16 cellular contexts compared by ENCODE assay signal in genomic region chr1:24424207-24424606, GRCh38. TPM values are rescaled to one million over a fixed set of nuclear protein-coding genes. Genes with fewer than 3 reads are reported as not detected.
DNase-seq lines count a peak whose midpoint lies in the region; ATAC-seq lines count a peak whose summit lies in the region.
"Had no signal": no experiment of that assay in that cellular context is flagged by ENCODE, and none has a peak within 500 bp of the region (broad histone marks: within the 10 kb centered on the region; RNA-seq: fewer than 3 reads in every experiment).

No MANE protein-coding gene starts in this region.

- peak; percentile 25 for DNase-seq in activated CD4-positive, alpha-beta T cell treated with anti-CD3 and anti-CD28 coated beads for 36 hours
- DNase-seq in activated CD4-positive, alpha-beta T cell treated with anti-CD3 and anti-CD28 coated beads, Interleukin-2, amount 50 U/mL, for 4 hours, result no peak
- DNase-seq in activated naive CD4-positive, alpha-beta T cell treated with anti-CD3 and anti-CD28 coated beads, Interleukin-2, amount 10 ng/mL, durations not matched to agents 7 days and 5 days, result no peak
- peak; percentile 23 for DNase-seq in activated naive CD8-positive, alpha-beta T cell treated with anti-CD3 and anti-CD28 coated beads, Interleukin-2, amount 50 U/mL, for 24 hours
- no peak for DNase-seq in stimulated activated naive B cell treated with anti-CD40 and anti-IgM and Interleukin-4, amounts not matched to agents 10 μg/mL and 1 μg/mL and 100 μg/mL, for 72 hours
- DNase-seq in D341Med (ENCODE audit: low spot score), result no peak
- no peak for DNase-seq in central memory CD4-positive, alpha-beta T cell
- DNase-seq: 8988T, COR-L47, DMS53, MG63, NCI-H1092 treated with DMSO at 0.1 percent for 48 hours, NCI-H1694, NCI-H345, NCI-H526 treated with DMSO at 0.1 percent for 48 hours had no signal

- CTCF ChIA-PET in activated CD4-positive, alpha-beta T cell treated with anti-CD3 and anti-CD28 coated beads for 36 hours (lab: Charles Lee), result interaction anchor here (0.6 to 2.6 kb wide), 9 partner anchors 8 to 461 kb away, joined by 3 to 15 read pairs (median 5); partner anchors contain the start of gene NIPAL3
- CTCF ChIA-PET in activated naive CD4-positive, alpha-beta T cell treated with anti-CD3 and anti-CD28 coated beads, Interleukin-2, amount 10 ng/mL, durations not matched to agents 7 days and 5 days (lab: Charles Lee), result interaction anchor here (0.8 to 1.3 kb wide), 2 partner anchors 9 to 32 kb away, joined by 3 to 8 read pairs; partner anchors contain the start of gene NIPAL3

- H3K4me3 Mint-ChIP-seq in activated CD4-positive, alpha-beta T cell treated with anti-CD3 and anti-CD28 coated beads for 36 hours, result no peak overlapping the region
- peak overlapping the region; percentile 34 for H3K4me3 Mint-ChIP-seq in activated naive CD4-positive, alpha-beta T cell treated with anti-CD3 and anti-CD28 coated beads, Interleukin-2, amount 50 U/mL, for 24 hours
- H3K4me3 Mint-ChIP-seq in activated naive CD4-positive, alpha-beta T cell treated with anti-CD3 and anti-CD28 coated beads, Interleukin-2, amount 10 ng/mL, durations not matched to agents 7 days and 5 days, result no peak overlapping the region
- no peak overlapping the region for H3K4me3 Mint-ChIP-seq in activated naive CD8-positive, alpha-beta T cell treated with anti-CD3 and anti-CD28 coated beads, Interleukin-2, amount 50 U/mL, for 24 hours
- no peak overlapping the region for H3K4me3 Mint-ChIP-seq in stimulated activated naive B cell treated with anti-CD40 and anti-IgM and Interleukin-4, amounts not matched to agents 10 μg/mL and 1 μg/mL and 100 μg/mL, for 72 hours

- H3K27me3 Mint-ChIP-seq in activated CD4-positive, alpha-beta T cell treated with anti-CD3 and anti-CD28 coated beads for 36 hours, result no peaks in the 10 kb centered on the region
- H3K27me3 Mint-ChIP-seq in activated naive CD4-positive, alpha-beta T cell treated with anti-CD3 and anti-CD28 coated beads, Interleukin-2, amount 50 U/mL, for 24 hours, result no peaks in the 10 kb centered on the region
- no peaks in the 10 kb centered on the region for H3K27me3 Mint-ChIP-seq in activated naive CD4-positive, alpha-beta T cell treated with anti-CD3 and anti-CD28 coated beads, Interleukin-2, amount 10 ng/mL, durations not matched to agents 7 days and 5 days
- no peaks in the 10 kb centered on the region for H3K27me3 Mint-ChIP-seq in activated naive CD8-positive, alpha-beta T cell treated with anti-CD3 and anti-CD28 coated beads, Interleukin-2, amount 50 U/mL, for 24 hours
- no peaks in the 10 kb centered on the region for H3K27me3 Mint-ChIP-seq in stimulated activated naive B cell treated with anti-CD40 and anti-IgM and Interleukin-4, amounts not matched to agents 10 μg/mL and 1 μg/mL and 100 μg/mL, for 72 hours

- ATAC-seq in activated CD4-positive, alpha-beta T cell treated with anti-CD3 and anti-CD28 coated beads for 36 hours, result peak; percentile 53
- ATAC-seq in activated naive CD8-positive, alpha-beta T cell treated with anti-CD3 and anti-CD28 coated beads, Interleukin-2, amount 50 U/mL, for 24 hours, result peak; percentile 83
- ATAC-seq in stimulated activated naive B cell treated with anti-CD40 and anti-IgM and Interleukin-4, amounts not matched to agents 10 μg/mL and 1 μg/mL and 100 μg/mL, for 72 hours (replicated peaks), result peak in 1 of 2 donors; percentile 29

- intact Hi-C loops in activated CD4-positive, alpha-beta T cell treated with anti-CD3 and anti-CD28 coated beads for 36 hours (cut with DNase I, micrococcal nuclease), result no loop called here

- peaks cover 61% of the 10 kb centered on the region for H3K4me1 Mint-ChIP-seq in activated CD4-positive, alpha-beta T cell treated with anti-CD3 and anti-CD28 coated beads for 36 hours
- H3K4me1 Mint-ChIP-seq in activated naive CD4-positive, alpha-beta T cell treated with anti-CD3 and anti-CD28 coated beads, Interleukin-2, amount 50 U/mL, for 24 hours, result peaks cover 95% of the 10 kb centered on the region
- H3K4me1 Mint-ChIP-seq in activated naive CD4-positive, alpha-beta T cell treated with anti-CD3 and anti-CD28 coated beads, Interleukin-2, amount 10 ng/mL, durations not matched to agents 7 days and 5 days, result peaks cover 47% of the 10 kb centered on the region
- H3K4me1 Mint-ChIP-seq in activated naive CD8-positive, alpha-beta T cell treated with anti-CD3 and anti-CD28 coated beads, Interleukin-2, amount 50 U/mL, for 24 hours, result peaks cover 64% of the 10 kb centered on the region
- peaks cover 11 to 22% of the 10 kb centered on the region in 2 donors for H3K4me1 Mint-ChIP-seq in stimulated activated naive B cell treated with anti-CD40 and anti-IgM and Interleukin-4, amounts not matched to agents 10 μg/mL and 1 μg/mL and 100 μg/mL, for 72 hours

- H3K9me3 Mint-ChIP-seq in activated CD4-positive, alpha-beta T cell treated with anti-CD3 and anti-CD28 coated beads for 36 hours (ENCODE audit: low read depth), result no peaks in the 10 kb centered on the region
- no peaks in the 10 kb centered on the region for H3K9me3 Mint-ChIP-seq in activated naive CD4-positive, alpha-beta T cell treated with anti-CD3 and anti-CD28 coated beads, Interleukin-2, amount 50 U/mL, for 24 hours
- H3K9me3 Mint-ChIP-seq in activated naive CD4-positive, alpha-beta T cell treated with anti-CD3 and anti-CD28 coated beads, Interleukin-2, amount 10 ng/mL, durations not matched to agents 7 days and 5 days, result no peaks in the 10 kb centered on the region
- no peaks in the 10 kb centered on the region for H3K9me3 Mint-ChIP-seq in activated naive CD8-positive, alpha-beta T cell treated with anti-CD3 and anti-CD28 coated beads, Interleukin-2, amount 50 U/mL, for 24 hours
- no peaks in the 10 kb centered on the region for H3K9me3 Mint-ChIP-seq in stimulated activated naive B cell treated with anti-CD40 and anti-IgM and Interleukin-4, amounts not matched to agents 10 μg/mL and 1 μg/mL and 100 μg/mL, for 72 hours

- POLR2A ChIA-PET in activated CD4-positive, alpha-beta T cell treated with anti-CD3 and anti-CD28 coated beads for 36 hours (lab: Charles Lee), result no interaction called here

- peak overlapping the region; percentile 67 for H3K27ac Mint-ChIP-seq in activated CD4-positive, alpha-beta T cell treated with anti-CD3 and anti-CD28 coated beads for 36 hours
- H3K27ac Mint-ChIP-seq in activated naive CD4-positive, alpha-beta T cell treated with anti-CD3 and anti-CD28 coated beads, Interleukin-2, amount 50 U/mL, for 24 hours, result peak overlapping the region; percentile 83
- no peak overlapping the region for H3K27ac Mint-ChIP-seq in activated naive CD4-positive, alpha-beta T cell treated with anti-CD3 and anti-CD28 coated beads, Interleukin-2, amount 10 ng/mL, durations not matched to agents 7 days and 5 days
- H3K27ac Mint-ChIP-seq in activated naive CD8-positive, alpha-beta T cell treated with anti-CD3 and anti-CD28 coated beads, Interleukin-2, amount 50 U/mL, for 24 hours, result peak overlapping the region; percentile 88
- H3K27ac Mint-ChIP-seq in stimulated activated naive B cell treated with anti-CD40 and anti-IgM and Interleukin-4, amounts not matched to agents 10 μg/mL and 1 μg/mL and 100 μg/mL, for 72 hours, result peak overlapping the region; percentile 4

- H3K36me3 Mint-ChIP-seq in activated CD4-positive, alpha-beta T cell treated with anti-CD3 and anti-CD28 coated beads for 36 hours (ENCODE audit: low read depth), result peaks cover 56% of the 10 kb centered on the region
- H3K36me3 Mint-ChIP-seq in activated naive CD4-positive, alpha-beta T cell treated with anti-CD3 and anti-CD28 coated beads, Interleukin-2, amount 50 U/mL, for 24 hours, result peaks cover 26% of the 10 kb centered on the region
- H3K36me3 Mint-ChIP-seq in activated naive CD4-positive, alpha-beta T cell treated with anti-CD3 and anti-CD28 coated beads, Interleukin-2, amount 10 ng/mL, durations not matched to agents 7 days and 5 days, result peaks cover 84% of the 10 kb centered on the region
- H3K36me3 Mint-ChIP-seq in activated naive CD8-positive, alpha-beta T cell treated with anti-CD3 and anti-CD28 coated beads, Interleukin-2, amount 50 U/mL, for 24 hours (ENCODE audit: low read depth), result peaks cover 56% of the 10 kb centered on the region
- H3K36me3 Mint-ChIP-seq in stimulated activated naive B cell treated with anti-CD40 and anti-IgM and Interleukin-4, amounts not matched to agents 10 μg/mL and 1 μg/mL and 100 μg/mL, for 72 hours, result peaks cover 25 to 57% of the 10 kb centered on the region in 2 donors

RNA-seq across cellular contexts. Expression of gene NIPAL3, which starts 8.6 kb away (rescaled TPM):
- total RNA-seq in activated CD4-positive, alpha-beta T cell treated with anti-CD3 and anti-CD28 coated beads for 36 hours, result 10 to 100 TPM; 38.1 to 41.4 TPM

RNA-seq across cellular contexts. Expression of gene STPG1, which starts 10.6 kb away (rescaled TPM):
- total RNA-seq in activated CD4-positive, alpha-beta T cell treated with anti-CD3 and anti-CD28 coated beads for 36 hours, result 10 to 100 TPM in 1 of 2 experiments, 1 to 10 TPM in 1; 7.8 to 11.9 TPM

Comparison
In these comparisons a context has a peak if more than half of its experiments do, and no peak if none do; other contexts are left out.
1. DNase-seq: peak in activated CD4-positive, alpha-beta T cell treated with anti-CD3 and anti-CD28 coated beads for 36 hours (single experiment) and activated naive CD8-positive, alpha-beta T cell treated with anti-CD3 and anti-CD28 coated beads, Interleukin-2, amount 50 U/mL, for 24 hours (single experiment); none in activated CD4-positive, alpha-beta T cell treated with anti-CD3 and anti-CD28 coated beads, Interleukin-2, amount 50 U/mL, for 4 hours (0 of 2), activated naive CD4-positive, alpha-beta T cell treated with anti-CD3 and anti-CD28 coated beads, Interleukin-2, amount 10 ng/mL, durations not matched to agents 7 days and 5 days (single experiment), stimulated activated naive B cell treated with anti-CD40 and anti-IgM and Interleukin-4, amounts not matched to agents 10 μg/mL and 1 μg/mL and 100 μg/mL, for 72 hours (single experiment), D341Med (single experiment) and central memory CD4-positive, alpha-beta T cell (single experiment).